Comparison of ENCODE assay signal across 41 cellular contexts in the genomic region with DNA sequence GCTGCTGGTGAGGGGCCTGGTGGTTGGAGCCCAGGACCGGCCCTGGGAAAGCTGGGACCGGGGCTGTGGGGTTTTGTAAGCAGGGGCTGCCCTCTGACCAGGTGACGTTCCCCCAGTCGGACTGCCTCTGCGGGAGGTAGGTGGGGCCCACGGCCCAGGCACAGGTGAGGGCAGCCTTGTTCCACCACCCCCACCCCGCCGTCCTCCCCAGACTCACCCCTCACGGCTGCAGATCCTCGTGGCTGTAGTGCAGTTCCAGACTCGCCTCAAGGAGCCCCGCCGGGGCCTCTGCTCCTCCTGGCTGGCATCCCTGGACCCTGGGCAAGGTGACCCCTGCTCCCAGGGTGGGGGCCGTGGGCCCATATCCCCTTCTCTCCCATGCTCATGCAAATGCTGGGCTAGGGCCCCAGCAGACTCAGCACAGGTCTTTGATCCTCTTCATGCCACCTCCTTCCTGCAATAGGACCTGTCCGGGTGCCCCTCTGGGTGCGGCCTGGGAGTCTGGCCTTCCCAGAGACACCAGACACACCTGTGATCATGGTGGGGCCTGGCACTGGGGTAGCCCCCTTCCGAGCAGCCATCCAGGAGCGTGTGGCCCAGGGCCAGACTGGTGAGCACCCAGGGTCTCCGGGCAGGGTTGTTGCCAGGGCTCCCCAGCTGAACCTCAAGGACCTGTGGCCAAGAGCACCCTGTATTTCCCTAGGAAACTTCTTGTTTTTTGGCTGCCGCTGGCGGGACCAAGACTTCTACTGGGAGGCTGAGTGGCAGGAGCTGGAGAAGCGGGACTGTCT. TPM values are rescaled to one million over a fixed set of nuclear protein-coding genes. Genes with fewer than 3 reads are reported as not detected.
"Had no signal": no experiment of that assay in that cellular context is flagged by ENCODE, and none has a peak within 500 bp of the region (broad histone marks: within the 10 kb centered on the region; RNA-seq: fewer than 3 reads in every experiment).

No MANE protein-coding gene starts in this region.

- H3K27ac Mint-ChIP-seq: activated CD4-positive, alpha-beta memory T cell treated with anti-CD3 and anti-CD28 coated beads for 36 hours; activated CD4-positive, alpha-beta T cell treated with anti-CD3 and anti-CD28 coated beads, Interleukin-2, amount 10 ng/mL, durations not matched to agents 24 days and 14 days; activated CD8-positive, alpha-beta T cell treated with anti-CD3 and anti-CD28 coated beads for 36 hours; activated naive CD4-positive, alpha-beta T cell treated with anti-CD3 and anti-CD28 coated beads for 36 hours; activated naive CD8-positive, alpha-beta T cell treated with anti-CD3 and anti-CD28 coated beads for 36 hours; activated T-cell treated with anti-CD3 and anti-CD28 coated beads, Interleukin-2, amount 50 U/mL, for 72 hours; activated T-helper 1 cell treated with anti-CD3 and anti-CD28 coated beads, Interleukin-12 subunit alpha, Interleukin-12 subunit beta, Interleukin-2, Interleukin-4 antibody, amounts not matched to agents 30 ng/mL and 10 ng/mL and 1 ng/mL, durations not matched to agents 14 hours and 24 hours and 36 hours; activated T-helper 17 cell treated with anti-CD3 and anti-CD28 coated beads, Interleukin-2, amount 50 U/mL, for 72 hours; brain; T-helper 1 cell treated with Interleukin-12 subunit alpha and Interleukin-12 subunit beta and Interleukin-4 antibody, amounts not matched to agents 30 μg/mL and 1 μg/mL, for 36 hours; T-helper 2 cell treated with Interferon-gamma antibody and Interleukin-4, amounts not matched to agents 5 μg/mL and 100 μg/mL, for 36 hours; WTC11 had no signal

- H3K27me3 Mint-ChIP-seq: activated CD4-positive, alpha-beta memory T cell treated with anti-CD3 and anti-CD28 coated beads for 36 hours; activated CD4-positive, alpha-beta T cell treated with anti-CD3 and anti-CD28 coated beads, Interleukin-2, amount 10 ng/mL, durations not matched to agents 24 days and 14 days; activated CD8-positive, alpha-beta T cell treated with anti-CD3 and anti-CD28 coated beads for 36 hours; activated naive CD8-positive, alpha-beta T cell treated with anti-CD3 and anti-CD28 coated beads for 36 hours; activated T-helper 17 cell treated with anti-CD3 and anti-CD28 coated beads, Interleukin-2, amount 50 U/mL, for 72 hours; brain; central memory CD8-positive, alpha-beta T cell had no signal

- H3K27me3 ChIP-seq: adrenal gland, ascending aorta, cardiac muscle cell had no signal

- H3K9me3 ChIP-seq: adrenal gland, ascending aorta had no signal

- H3K4me1 ChIP-seq: ascending aorta had no signal

- H3K9me3 Mint-ChIP-seq: activated CD4-positive, alpha-beta memory T cell treated with anti-CD3 and anti-CD28 coated beads for 36 hours; activated CD4-positive, alpha-beta T cell treated with anti-CD3 and anti-CD28 coated beads, Interleukin-2, amount 10 ng/mL, durations not matched to agents 24 days and 14 days; activated CD8-positive, alpha-beta T cell treated with anti-CD3 and anti-CD28 coated beads for 36 hours; activated naive CD4-positive, alpha-beta T cell treated with anti-CD3 and anti-CD28 coated beads for 36 hours; activated naive CD4-positive, alpha-beta T cell treated with anti-CD3 and anti-CD28 coated beads, Interleukin-2, amount 50 U/mL, for 72 hours; activated naive CD8-positive, alpha-beta T cell treated with anti-CD3 and anti-CD28 coated beads for 36 hours; activated T-cell treated with anti-CD3 and anti-CD28 coated beads, Interleukin-2, amount 50 U/mL, for 4 hours; activated T-cell treated with anti-CD3 and anti-CD28 coated beads, Interleukin-2, amount 50 U/mL, for 72 hours; activated T-helper 1 cell treated with anti-CD3 and anti-CD28 coated beads, Interleukin-12 subunit alpha, Interleukin-12 subunit beta, Interleukin-2, Interleukin-4 antibody, amounts not matched to agents 30 ng/mL and 10 ng/mL and 1 ng/mL, durations not matched to agents 14 hours and 24 hours and 36 hours; activated T-helper 17 cell treated with anti-CD3 and anti-CD28 coated beads, Interleukin-2, amount 50 U/mL, for 72 hours; brain; central memory CD8-positive, alpha-beta T cell; T-helper 1 cell treated with Interleukin-12 subunit alpha and Interleukin-12 subunit beta and Interleukin-4 antibody, amounts not matched to agents 30 μg/mL and 1 μg/mL, for 36 hours; T-helper 2 cell treated with Interferon-gamma antibody and Interleukin-4, amounts not matched to agents 5 μg/mL and 100 μg/mL, for 36 hours; WTC11 had no signal

- DNase-seq: activated CD4-positive, alpha-beta memory T cell treated with anti-CD3 and anti-CD28 coated beads for 36 hours; activated CD4-positive, alpha-beta T cell treated with anti-CD3 and anti-CD28 coated beads for 1 hour; activated CD4-positive, alpha-beta T cell treated with anti-CD3 and anti-CD28 coated beads for 4 hours; activated CD4-positive, alpha-beta T cell treated with anti-CD3 and anti-CD28 coated beads, Interleukin-2, amount 10 ng/mL, durations not matched to agents 24 days and 14 days; activated CD4-positive, alpha-beta T cell treated with anti-CD3 and anti-CD28 coated beads, Interleukin-2, amount 50 U/mL, for 1 hour; activated CD4-positive, alpha-beta T cell treated with anti-CD3 and anti-CD28 coated beads, Interleukin-2, amount 50 U/mL, for 4 hours; activated CD4-positive, CD25-positive, alpha-beta regulatory T cell; activated CD8-positive, alpha-beta memory T cell treated with anti-CD3 and anti-CD28 coated beads, Interleukin-2, amount 50 U/mL, for 4 hours; activated CD8-positive, alpha-beta T cell treated with anti-CD3 and anti-CD28 coated beads for 36 hours; activated effector memory CD4-positive, alpha-beta T cell treated with anti-CD3 and anti-CD28 coated beads, Interleukin-2, amount 50 U/mL, for 16 hours; activated gamma-delta T cell treated with Interleukin-2 at 50 U/mL for 16 hours; activated naive CD4-positive, alpha-beta T cell; activated naive CD4-positive, alpha-beta T cell treated with anti-CD3 and anti-CD28 coated beads for 36 hours; activated naive CD4-positive, alpha-beta T cell treated with anti-CD3 and anti-CD28 coated beads, Interleukin-2, amount 50 U/mL, for 16 hours; activated naive CD8-positive, alpha-beta T cell treated with anti-CD3 and anti-CD28 coated beads for 36 hours; activated T-cell treated with anti-CD3 and anti-CD28 coated beads for 4 hours; activated T-cell treated with anti-CD3 and anti-CD28 coated beads, Interleukin-2, amount 50 U/mL, for 1 hour; activated T-cell treated with anti-CD3 and anti-CD28 coated beads, Interleukin-2, amount 50 U/mL, for 4 hours; activated T-cell treated with anti-CD3 and anti-CD28 coated beads, Interleukin-2, amount 50 U/mL, for 72 hours; adrenal gland; amniotic stem cell; caudate nucleus; cerebellar nuclear complex; T-helper 1 cell; T-helper 2 cell; T-helper 9 cell; WERI-Rb-1 had no signal

- H3K36me3 Mint-ChIP-seq: activated naive CD4-positive, alpha-beta T cell treated with anti-CD3 and anti-CD28 coated beads, Interleukin-2, amount 50 U/mL, for 72 hours; brain had no signal

- H3K4me3 ChIP-seq: adrenal gland, ascending aorta, cardiac muscle cell had no signal

- H3K4me1 Mint-ChIP-seq: activated CD4-positive, alpha-beta T cell treated with anti-CD3 and anti-CD28 coated beads, Interleukin-2, amount 10 ng/mL, durations not matched to agents 24 days and 14 days; activated T-helper 17 cell treated with anti-CD3 and anti-CD28 coated beads, Interleukin-2, amount 50 U/mL, for 72 hours; brain had no signal

- H3K27ac ChIP-seq: adrenal gland, ascending aorta, cardiac muscle cell, WERI-Rb-1 had no signal

- ATAC-seq: activated CD4-positive, CD25-positive, alpha-beta regulatory T cell treated with anti-CD3 and anti-CD28 coated beads, Interleukin-2, amount 50 U/mL, for 24 hours; activated CD8-positive, alpha-beta T cell treated with anti-CD3 and anti-CD28 coated beads for 36 hours; activated naive CD4-positive, alpha-beta T cell treated with anti-CD3 and anti-CD28 coated beads, Interleukin-2, amount 50 U/mL, for 72 hours; activated T-cell treated with anti-CD3 and anti-CD28 coated beads, Interleukin-2, amount 50 U/mL, for 4 hours; activated T-cell treated with anti-CD3 and anti-CD28 coated beads, Interleukin-2, amount 50 U/mL, for 72 hours; activated T-helper 17 cell treated with anti-CD3 and anti-CD28 coated beads, Interleukin-2, amount 50 U/mL, for 72 hours; WTC11 had no signal

- H3K4me3 Mint-ChIP-seq: activated CD4-positive, alpha-beta memory T cell treated with anti-CD3 and anti-CD28 coated beads for 36 hours; activated CD4-positive, alpha-beta T cell treated with anti-CD3 and anti-CD28 coated beads, Interleukin-2, amount 10 ng/mL, durations not matched to agents 24 days and 14 days; activated CD8-positive, alpha-beta T cell treated with anti-CD3 and anti-CD28 coated beads for 36 hours; activated naive CD4-positive, alpha-beta T cell treated with anti-CD3 and anti-CD28 coated beads for 36 hours; activated naive CD8-positive, alpha-beta T cell treated with anti-CD3 and anti-CD28 coated beads for 36 hours; activated T-cell treated with anti-CD3 and anti-CD28 coated beads, Interleukin-2, amount 50 U/mL, for 4 hours; activated T-cell treated with anti-CD3 and anti-CD28 coated beads, Interleukin-2, amount 50 U/mL, for 72 hours; activated T-helper 1 cell treated with anti-CD3 and anti-CD28 coated beads, Interleukin-12 subunit alpha, Interleukin-12 subunit beta, Interleukin-2, Interleukin-4 antibody, amounts not matched to agents 30 ng/mL and 10 ng/mL and 1 ng/mL, durations not matched to agents 14 hours and 24 hours and 36 hours; activated T-helper 17 cell treated with anti-CD3 and anti-CD28 coated beads, Interleukin-2, amount 50 U/mL, for 72 hours; brain; central memory CD8-positive, alpha-beta T cell; T-helper 1 cell treated with Interleukin-12 subunit alpha and Interleukin-12 subunit beta and Interleukin-4 antibody, amounts not matched to agents 30 μg/mL and 1 μg/mL, for 36 hours; T-helper 2 cell treated with Interferon-gamma antibody and Interleukin-4, amounts not matched to agents 5 μg/mL and 100 μg/mL, for 36 hours; WTC11 had no signal

- H3K36me3 ChIP-seq: adrenal gland, ascending aorta, cardiac muscle cell, WERI-Rb-1 had no signal

RNA-seq across cellular contexts. Expression of a gene that starts 6.6 kb away (rescaled TPM):
- total RNA-seq: bronchial epithelial cell had no signal

RNA-seq across cellular contexts. Expression of a gene that starts 9.6 kb away (rescaled TPM):
- total RNA-seq: ascending aorta had no signal

RNA-seq across cellular contexts. Expression of a gene that starts 11.9 kb away (rescaled TPM):
- total RNA-seq: activated CD4-positive, alpha-beta memory T cell treated with anti-CD3 and anti-CD28 coated beads for 36 hours; activated CD4-positive, alpha-beta T cell treated with anti-CD3 and anti-CD28 coated beads, Interleukin-2, amount 10 ng/mL, durations not matched to agents 24 days and 14 days; activated CD8-positive, alpha-beta memory T cell treated with anti-CD3 and anti-CD28 coated beads for 36 hours; activated CD8-positive, alpha-beta T cell treated with anti-CD3 and anti-CD28 coated beads for 36 hours; activated naive CD4-positive, alpha-beta T cell treated with anti-CD3 and anti-CD28 coated beads for 36 hours; activated naive CD4-positive, alpha-beta T cell treated with anti-CD3 and anti-CD28 coated beads, Interleukin-2, amount 50 U/mL, for 72 hours; activated naive CD8-positive, alpha-beta T cell treated with anti-CD3 and anti-CD28 coated beads for 36 hours; activated T-cell treated with anti-CD3 and anti-CD28 coated beads, Interleukin-2, amount 50 U/mL, for 4 hours; adrenal gland; ascending aorta; cardiac muscle cell; chondrocyte had no signal
- polyA plus RNA-seq: adrenal gland, cardiac muscle cell had no signal
